1 cellular context compared by ENCODE assay signal in genomic region chr1:201640624-201641023, GRCh38.
TF ChIP-seq lines count a peak whose summit lies in the region.

No MANE protein-coding gene starts in this region.

TF ChIP-seq in SK-N-SH, 30 proteins besides CTCF, POLR2A, EP300 and RAD21 (continued from another document):
- TF ChIP-seq, protein P1, sequence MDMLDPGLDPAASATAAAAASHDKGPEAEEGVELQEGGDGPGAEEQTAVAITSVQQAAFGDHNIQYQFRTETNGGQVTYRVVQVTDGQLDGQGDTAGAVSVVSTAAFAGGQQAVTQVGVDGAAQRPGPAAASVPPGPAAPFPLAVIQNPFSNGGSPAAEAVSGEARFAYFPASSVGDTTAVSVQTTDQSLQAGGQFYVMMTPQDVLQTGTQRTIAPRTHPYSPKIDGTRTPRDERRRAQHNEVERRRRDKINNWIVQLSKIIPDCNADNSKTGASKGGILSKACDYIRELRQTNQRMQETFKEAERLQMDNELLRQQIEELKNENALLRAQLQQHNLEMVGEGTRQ (IDR thresholded peaks at IDR 0.05; ENCODE audit: borderline replicate concordance, low read depth, low read length), result no peak
- TF ChIP-seq NFIC (IDR thresholded peaks at IDR 0.05; ENCODE audit: borderline replicate concordance), result no peak
- TF ChIP-seq YY1 (IDR thresholded peaks at IDR 0.05; ENCODE audit: low read depth), result no peak
- no peak for TF ChIP-seq RXRA (IDR thresholded peaks at IDR 0.05; ENCODE audit: borderline replicate concordance, low read depth)
- TF ChIP-seq JUND (IDR thresholded peaks at IDR 0.05), result no peak
